13 cellular contexts compared by ENCODE assay signal in genomic region chr12:105418232-105418631, GRCh38.
DNase-seq lines count a peak whose midpoint lies in the region; ATAC-seq and TF ChIP-seq lines count a peak whose summit lies in the region.
"Had no signal": no experiment of that assay in that cellular context is flagged by ENCODE, and none has a peak within 500 bp of the region (broad histone marks: within the 10 kb centered on the region; RNA-seq: fewer than 3 reads in every experiment).

No MANE protein-coding gene starts in this region.

- no peaks in the 10 kb centered on the region for H3K27me3 ChIP-seq in adrenal gland

- intact Hi-C loops in sciatic nerve (cut with DNase I) (no loop called here), adrenal gland (cut with DNase I) (loop anchor here in 1 of 2 donors (5.0 kb wide), 1 partner anchor 804 kb away; no protein-coding TSS in a partner anchor)

- no peaks in the 10 kb centered on the region for H3K4me1 ChIP-seq in adrenal gland (replicated peaks in 1 of 2)

- H3K9me3 ChIP-seq in adrenal gland (replicated peaks in 1 of 3) = no peaks in the 10 kb centered on the region

- no peak for TF ChIP-seq POLR2A in adrenal gland (IDR thresholded peaks at IDR 0.05)

- peak overlapping the region; percentile 44 for H3K27ac ChIP-seq in RWPE1
- no peak overlapping the region for H3K27ac ChIP-seq in adrenal gland
- H3K27ac ChIP-seq: WERI-Rb-1 had no signal

- H3K4me3 ChIP-seq in fibroblast of mammary gland (ENCODE audit: control insufficient read depth, low read depth, low read length) = no peak overlapping the region
- H3K4me3 ChIP-seq in adrenal gland = no peak overlapping the region

- DNase-seq in EL = peak; percentile 99
- DNase-seq in RWPE1 (ENCODE audit: low spot score) = peak; percentile 75
- DNase-seq in fibroblast of mammary gland (ENCODE audit: low read depth) = peak; percentile 57
- no peak for DNase-seq in sciatic nerve (ENCODE audit: low spot score)
- no peak for DNase-seq in NCI-H524 (lab: John Stamatoyannopoulos, UW)
- no peak for DNase-seq in adrenal gland
- DNase-seq: effector CD4-positive, alpha-beta T cell; left cardiac atrium; NCI-H1048; retina; WERI-Rb-1 had no signal

- H3K36me3 ChIP-seq in adrenal gland (replicated peaks in 1 of 2) = no peaks in the 10 kb centered on the region
- H3K36me3 ChIP-seq: WERI-Rb-1 had no signal

- CTCF ChIA-PET in RWPE1 (lab: Yijun Ruan, JAX) = interaction anchor here (0.6 to 1.7 kb wide), 5 partner anchors 19 to 806 kb away, joined by 3 to 7 read pairs (median 4); no protein-coding TSS in a partner anchor

- WGBS in adrenal gland, 4 donors = 72 to 84% (median 80%) methylated on average over 5 of the region's 5 CpGs

- TF ChIP-seq CTCF in RWPE1 (conservative IDR thresholded peaks at IDR 0.05; ENCODE audit: low read depth) (no peak), fibroblast of mammary gland (conservative IDR thresholded peaks at IDR 0.05; ENCODE audit: control insufficient read depth, insufficient read depth, low read depth, low read length) (no peak), adrenal gland (IDR thresholded peaks at IDR 0.05) (no peak)

- POLR2A ChIA-PET in RWPE1 (lab: Yijun Ruan, JAX; ENCODE audit: low non-redundant PET) = no interaction called here

- ATAC-seq in sciatic nerve (peak; percentile 25), HG02840 (IDR thresholded peaks at IDR 0.05; ENCODE audit: low FRiP score, unreplicated experiment) (no peak), HG02623 (IDR thresholded peaks at IDR 0.05; ENCODE audit: unreplicated experiment) (no peak)

Comparison
In these comparisons a context has a peak if more than half of its experiments do, and no peak if none do; other contexts are left out.
1. DNase-seq: peak in EL (single experiment), RWPE1 (single experiment) and fibroblast of mammary gland (single experiment); none in sciatic nerve (single experiment), NCI-H524 (0 of 2) and adrenal gland (0 of 7).